ENCODE assay signal across 12 cellular contexts in the genomic region with DNA sequence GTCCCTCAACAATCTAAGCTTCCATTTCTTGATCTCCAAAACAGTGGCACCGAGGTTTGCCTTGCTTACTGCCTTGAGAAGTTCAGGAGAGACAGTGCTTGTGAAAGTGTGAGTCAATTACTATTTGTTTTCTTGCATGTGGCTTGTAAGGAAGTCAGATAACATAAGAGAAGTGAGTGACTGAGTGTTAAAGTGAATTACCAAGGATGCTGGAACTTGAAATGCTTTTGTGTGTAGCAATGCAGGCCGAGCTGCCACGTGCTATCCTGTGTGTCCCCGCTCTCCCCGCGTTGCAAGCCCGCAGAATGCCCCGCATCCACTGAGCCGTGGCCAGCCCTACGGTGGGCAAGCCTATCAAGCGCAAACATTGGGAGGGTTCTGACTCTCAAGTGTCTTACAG.
DNase-seq lines count a peak whose midpoint lies in the region; ATAC-seq, FAIRE-seq and TF ChIP-seq lines count a peak whose summit lies in the region.
"Had no signal": no experiment of that assay in that cellular context is flagged by ENCODE, and none has a peak within 500 bp of the region (broad histone marks: within the 10 kb centered on the region; RNA-seq: fewer than 3 reads in every experiment).

No MANE protein-coding gene starts in this region.

- H3K4me1 Mint-ChIP-seq in CD4-positive, alpha-beta T cell (ENCODE audit: low read depth) = peaks cover 91% of the 10 kb centered on the region
- H3K4me1 Mint-ChIP-seq in activated T-helper 17 cell treated with anti-CD3 and anti-CD28 coated beads, Interleukin-2, amount 50 U/mL, for 72 hours = peaks cover 70% of the 10 kb centered on the region
- H3K4me1 Mint-ChIP-seq in memory B cell = peaks cover 53% of the 10 kb centered on the region

- H3K27me3 ChIP-seq in CD4-positive, alpha-beta T cell (ENCODE audit: control insufficient read depth, insufficient read depth, low read length) = no peaks in the 10 kb centered on the region

- H3K27me3 Mint-ChIP-seq in CD4-positive, alpha-beta T cell = no peaks in the 10 kb centered on the region
- H3K27me3 Mint-ChIP-seq in activated T-helper 17 cell treated with anti-CD3 and anti-CD28 coated beads, Interleukin-2, amount 50 U/mL, for 72 hours = no peaks in the 10 kb centered on the region
- H3K27me3 Mint-ChIP-seq in memory B cell = no peaks in the 10 kb centered on the region

- FAIRE-seq in H54 (lab: Jason Lieb, UNC) = peak; percentile 30
- no peak for FAIRE-seq in frontal cortex (lab: Jason Lieb, UNC)

- H3K9me3 Mint-ChIP-seq in CD4-positive, alpha-beta T cell = peaks cover 2% of the 10 kb centered on the region
- no peaks in the 10 kb centered on the region for H3K9me3 Mint-ChIP-seq in activated T-helper 17 cell treated with anti-CD3 and anti-CD28 coated beads, Interleukin-2, amount 50 U/mL, for 72 hours
- peaks cover 3% of the 10 kb centered on the region for H3K9me3 Mint-ChIP-seq in memory B cell
- H3K9me3 Mint-ChIP-seq: activated T-helper 1 cell treated with anti-CD3 and anti-CD28 coated beads, Interleukin-12 subunit alpha, Interleukin-12 subunit beta, Interleukin-2, Interleukin-4 antibody, amounts not matched to agents 30 ng/mL and 10 ng/mL and 1 ng/mL, durations not matched to agents 14 hours and 24 hours and 36 hours had no signal

- H3K36me3 Mint-ChIP-seq in CD4-positive, alpha-beta T cell (ENCODE audit: low read depth) = no peaks in the 10 kb centered on the region
- H3K36me3 Mint-ChIP-seq in activated T-helper 17 cell treated with anti-CD3 and anti-CD28 coated beads, Interleukin-2, amount 50 U/mL, for 72 hours (ENCODE audit: low read depth) = peaks cover 12% of the 10 kb centered on the region
- no peaks in the 10 kb centered on the region for H3K36me3 Mint-ChIP-seq in memory B cell

- H3K27ac ChIP-seq in CD4-positive, alpha-beta T cell (ENCODE audit: low read depth, low read length) = peak overlapping the region; percentile 38

- H3K27ac Mint-ChIP-seq in CD4-positive, alpha-beta T cell = peak overlapping the region; percentile 88
- peak overlapping the region; percentile 97 for H3K27ac Mint-ChIP-seq in activated T-helper 17 cell treated with anti-CD3 and anti-CD28 coated beads, Interleukin-2, amount 50 U/mL, for 72 hours
- peak overlapping the region; percentile 93 for H3K27ac Mint-ChIP-seq in memory B cell
- H3K27ac Mint-ChIP-seq: activated T-helper 1 cell treated with anti-CD3 and anti-CD28 coated beads, Interleukin-12 subunit alpha, Interleukin-12 subunit beta, Interleukin-2, Interleukin-4 antibody, amounts not matched to agents 30 ng/mL and 10 ng/mL and 1 ng/mL, durations not matched to agents 14 hours and 24 hours and 36 hours had no signal

- POLR2A ChIA-PET in CD4-positive, alpha-beta T cell (lab: Charles Lee) = interaction anchor here (0.9 to 6.1 kb wide), 11 partner anchors 11 to 160 kb away, joined by 3 to 42 read pairs (median 21); no protein-coding TSS in a partner anchor

- no peaks in the 10 kb centered on the region for H3K9me3 ChIP-seq in CD4-positive, alpha-beta T cell (ENCODE audit: control insufficient read depth, low read length)

- peak; percentile 28 for ATAC-seq in CD4-positive, alpha-beta T cell (ENCODE audit: poor library complexity)
- ATAC-seq in activated T-helper 17 cell treated with anti-CD3 and anti-CD28 coated beads, Interleukin-2, amount 50 U/mL, for 72 hours (replicated peaks) = peak; percentile 37
- no peak for ATAC-seq in memory B cell (ENCODE audit: low read depth)

- TF ChIP-seq POLR2A in H54 (IDR thresholded peaks at IDR 0.05; ENCODE audit: low read depth, low read length) = no peak

- DNase-seq in CD4-positive, alpha-beta T cell = no peak
- DNase-seq in H54 (ENCODE audit: insufficient read length, low spot score) (no peak), memory B cell (ENCODE audit: low spot score in 2 of 2) (no peak), frontal cortex (ENCODE audit: low spot score in 2 of 2) (no peak), NCI-H524 (lab: John Stamatoyannopoulos, UW) (no peak), cerebellum (ENCODE audit: low spot score) (no peak)
- DNase-seq: cortex of kidney, DMS79, NCI-H2107, T-helper 9 cell had no signal

- CTCF ChIA-PET in CD4-positive, alpha-beta T cell (lab: Charles Lee) = interaction anchor here (1.2 to 3.0 kb wide), 8 partner anchors 11 to 106 kb away, joined by 4 to 16 read pairs (median 11); no protein-coding TSS in a partner anchor

- TF ChIP-seq CTCF in CD4-positive, alpha-beta T cell (IDR thresholded peaks at IDR 0.05) = no peak

- H3K4me3 Mint-ChIP-seq in CD4-positive, alpha-beta T cell = peak overlapping the region; percentile 70
- peak overlapping the region; percentile 78 for H3K4me3 Mint-ChIP-seq in activated T-helper 17 cell treated with anti-CD3 and anti-CD28 coated beads, Interleukin-2, amount 50 U/mL, for 72 hours
- H3K4me3 Mint-ChIP-seq in memory B cell = peak overlapping the region; percentile 21
- H3K4me3 Mint-ChIP-seq: activated T-helper 1 cell treated with anti-CD3 and anti-CD28 coated beads, Interleukin-12 subunit alpha, Interleukin-12 subunit beta, Interleukin-2, Interleukin-4 antibody, amounts not matched to agents 30 ng/mL and 10 ng/mL and 1 ng/mL, durations not matched to agents 14 hours and 24 hours and 36 hours had no signal

- intact Hi-C loops in CD4-positive, alpha-beta T cell (cut with DNase I, micrococcal nuclease) = loop anchor here (1.0 to 10.0 kb wide), 3 partner anchors 37 to 91 kb away; no protein-coding TSS in a partner anchor

Comparison
In these comparisons a context has a peak if more than half of its experiments do, and no peak if none do; other contexts are left out.
1. H3K4me3 Mint-ChIP-seq: peak in every context shown above with its lines; median percentile 78 in activated T-helper 17 cell treated with anti-CD3 and anti-CD28 coated beads, Interleukin-2, amount 50 U/mL, for 72 hours; 70 in CD4-positive, alpha-beta T cell; 21 in memory B cell.